Comparison of ENCODE assay signal across 19 cellular contexts in genomic region chr6:37477186-37477585, GRCh38. TPM values are rescaled to one million over a fixed set of nuclear protein-coding genes. Genes with fewer than 3 reads are reported as not detected.
DNase-seq lines count a peak whose midpoint lies in the region; ATAC-seq, FAIRE-seq and TF ChIP-seq lines count a peak whose summit lies in the region.
"Had no signal": no experiment of that assay in that cellular context is flagged by ENCODE, and none has a peak within 500 bp of the region (broad histone marks: within the 10 kb centered on the region; RNA-seq: fewer than 3 reads in every experiment).

No MANE protein-coding gene starts in this region.

- H3K9me3 ChIP-seq in right atrium auricular region: no peaks in the 10 kb centered on the region
- no peaks in the 10 kb centered on the region for H3K9me3 ChIP-seq in K562 (replicated peaks; ENCODE audit: control insufficient read depth, insufficient read depth, low read depth, low read length)

- H2AFZ ChIP-seq in K562 (ENCODE audit: low read depth, low read length): no peak overlapping the region
- H2AFZ ChIP-seq: PC-9 had no signal

- no peaks in the 10 kb centered on the region for H3K79me2 ChIP-seq in K562 (ENCODE audit: control insufficient read depth, insufficient read depth, low read length)

- TF ChIP-seq CTCF in right atrium auricular region (IDR thresholded peaks at IDR 0.05) (no peak), K562 (IDR thresholded peaks at IDR 0.05 in 2 of 3, conservative IDR thresholded peaks at IDR 0.05 in 1 of 3; ENCODE audit: insufficient read depth in 2 of 3, low read depth in 1 of 3, low read length in 3 of 3) (no peak)

- no peak overlapping the region for H3K27ac ChIP-seq in right atrium auricular region
- no peak overlapping the region for H3K27ac ChIP-seq in K562 (ENCODE audit: extremely low read depth, low read depth, low read length)
- H3K27ac ChIP-seq: PC-9 had no signal

- TF ChIP-seq POLR2A in K562 (conservative IDR thresholded peaks at IDR 0.05): no peak

- POLR2A ChIA-PET in K562 (lab: Yijun Ruan, JAX): interaction anchor here (0.6 to 1.4 kb wide), 4 partner anchors 23 to 109 kb away, joined by 3 to 4 read pairs (median 4); no protein-coding TSS in a partner anchor

- no peak overlapping the region for H3K9ac ChIP-seq in K562 (ENCODE audit: insufficient read depth in 1 of 2, low read depth in 2 of 2, low read length in 2 of 2)

- H3K9me1 ChIP-seq in K562 (ENCODE audit: control insufficient read depth, insufficient read depth, low read length): no peaks in the 10 kb centered on the region

- H4K20me1 ChIP-seq in K562 (replicated peaks; ENCODE audit: control insufficient read depth, insufficient read depth, low read length): 0 out of 2 replicates have a peak, but pooled peaks cover 8% of the 10 kb centered on the region

- no peak overlapping the region for H3K4me2 ChIP-seq in K562 (ENCODE audit: insufficient read depth, low read length)
- H3K4me2 ChIP-seq: PC-9 had no signal

- H3K36me3 ChIP-seq in right atrium auricular region (peaks cover 61% of the 10 kb centered on the region), K562 (ENCODE audit: control insufficient read depth, insufficient read depth, low read length) (peaks cover 99% of the 10 kb centered on the region)

- in situ Hi-C loops in K562 (cut with MboI): no loop called here

- intact Hi-C loops in cardiac septum (cut with DNase I) (no loop called here), K562 (cut with micrococcal nuclease) (no loop called here)

- WGBS in K562 (ENCODE audit: insufficient coverage, low coverage, missing lambda C conversion rate): 89% methylated on average over 3 of the region's 3 CpGs

- FAIRE-seq in K562 (lab: Jason Lieb, UNC): no peak
- FAIRE-seq: D721Med, GM19239, H54 had no signal

- TF ChIP-seq RAD21 in K562 (CRISPR knock-in tag; conservative IDR thresholded peaks at IDR 0.05 in 1 of 2, IDR thresholded peaks at IDR 0.05 in 1 of 2): no peak

- ATAC-seq in K562: no peak
- ATAC-seq in HG02642 (IDR thresholded peaks at IDR 0.05; ENCODE audit: poor library complexity, unreplicated experiment): no peak

- no peak for TF ChIP-seq EP300 in K562 (IDR thresholded peaks at IDR 0.05; ENCODE audit: low read length)

- H3K4me1 ChIP-seq in right atrium auricular region: peaks cover 0 to 59% of the 10 kb centered on the region in 2 donors
- peaks cover 0 to 7% of the 10 kb centered on the region in 2 experiments; a peak in 3 of 5 replicates for H3K4me1 ChIP-seq in K562 (replicated peaks in 1 of 2; ENCODE audit: control insufficient read depth in 2 of 2, insufficient read depth in 2 of 2, low read length in 2 of 2)

- H3K4me3 ChIP-seq in right atrium auricular region: no peak overlapping the region
- no peak overlapping the region for H3K4me3 ChIP-seq in K562
- H3K4me3 ChIP-seq: PC-9 had no signal

- no TSS peak for BruUV-seq in K562 (replicated peaks; lab: Mats Ljungman, UMichigan)

- DNase-seq in cardiac septum (ENCODE audit: low spot score) (peak; percentile 26), right atrium auricular region (ENCODE audit: low spot score) (no peak), K562 (ENCODE audit: extremely low read depth in 1 of 4, low spot score in 3 of 4) (no peak), mesenteric fat pad (ENCODE audit: low spot score) (peak; percentile 82), NCI-H446 treated with DMSO at 0.1 percent for 48 hours (lab: John Stamatoyannopoulos, UW) (no peak), NCI-H82 (lab: John Stamatoyannopoulos, UW) (no peak)
- DNase-seq: KBM-7, MV-4-11, NCI-H1105, NCI-H146, NCI-H1930, NCI-H2107, NCI-H526, PC-9, Right ventricle myocardium superior had no signal

- H3K27me3 ChIP-seq in right atrium auricular region: no peaks in the 10 kb centered on the region
- no peaks in the 10 kb centered on the region for H3K27me3 ChIP-seq in K562 (ENCODE audit: control insufficient read depth in 2 of 2, insufficient read depth in 2 of 2, low read length in 2 of 2)

- CTCF ChIA-PET in K562 (lab: Yijun Ruan, JAX; ENCODE audit: low intra/inter-chr PET ratio): no interaction called here

TF ChIP-seq in K562, 482 proteins besides CTCF, POLR2A, EP300 and RAD21:
- 0 out of 2 replicates have a peak, but pooled peaks have one; percentile 44 for TF ChIP-seq POLR2G (IDR thresholded peaks at IDR 0.05; ENCODE audit: low read depth, low read length)
- TF ChIP-seq ARHGAP35 (IDR thresholded peaks at IDR 0.05; ENCODE audit: partially characterized antibody): no peak
- TF ChIP-seq E2F1 (CRISPR knock-in tag; IDR thresholded peaks at IDR 0.05): no peak

RNA-seq across cellular contexts. Expression of gene CCDC167, which starts 22.5 kb away (rescaled TPM):
- total RNA-seq in cardiac septum: 28.0 TPM
- total RNA-seq in right atrium auricular region: 10 to 100 TPM; 26.1 to 39.6 TPM
- total RNA-seq in K562 (2011; cell fraction: chromatin; rRNA removed; ENCODE audit: low replicate concordance): 2.3 and 8.0 TPM in 2 replicates
- 14.3 and 16.6 TPM in 2 replicates for total RNA-seq in K562 (2011; cell fraction: nucleolus; rRNA removed)
- 11.5 and 13.2 TPM in 2 replicates for total RNA-seq in K562 (2011; cell fraction: nucleoplasm; rRNA removed)
- total RNA-seq in K562 (2014; rRNA removed): 30.8 and 43.7 TPM in 2 replicates
- total RNA-seq in K562 (2014; rRNA removed; fragmentation: Illumina TruSeq; extraction: Trizol): 28.3 and 31.8 TPM in 2 replicates
- 36.8 and 38.6 TPM in 2 replicates for total RNA-seq in K562 (2015; rRNA removed; fragmentation: Illumina TruSeq; extraction: Trizol)
- 26.0 and 26.8 TPM in 2 replicates for total RNA-seq in K562 (2021)
- 45.2 and 55.1 TPM in 2 replicates for polyA plus RNA-seq in K562 (2011; rRNA removed)
- polyA plus RNA-seq in K562 (2011; cell fraction: cytosol; rRNA removed): 63.9 and 67.1 TPM in 2 replicates
- polyA plus RNA-seq in K562 (2011; cell fraction: nucleus; rRNA removed): 19.8 and 25.9 TPM in 2 replicates
- polyA plus RNA-seq in K562 (2012): 45.2 and 53.6 TPM in 2 replicates
- polyA plus RNA-seq in K562 (2014; fragmentation: Illumina TruSeq; extraction: Trizol): 63.1 and 73.7 TPM in 2 replicates
- 100 to 1,000 TPM in 1 of 2 experiments, 10 to 100 TPM in 1; 85.0 to 114 TPM for polyA plus RNA-seq in K562 (2014; fragmentation: Nextera tagmentation; extraction: Ambion mirVana)
- 40.5 and 45.9 TPM in 2 replicates for polyA plus RNA-seq in K562 (2014; rRNA removed)
- 12.1 and 13.5 TPM in 2 replicates for polyA minus RNA-seq in K562 (2011; rRNA and poly(A)+ RNA removed)
- polyA minus RNA-seq in K562 (2011; cell fraction: cytosol; rRNA and poly(A)+ RNA removed): 12.3 and 12.8 TPM in 2 replicates
- 3.8 and 5.9 TPM in 2 replicates for polyA minus RNA-seq in K562 (2011; cell fraction: nucleus; rRNA and poly(A)+ RNA removed)
- 14.6 TPM for total RNA-seq in mesenteric fat pad

RNA-seq across cellular contexts. Expression of gene CMTR1, which starts 44.2 kb away (rescaled TPM):
- 30.4 TPM for total RNA-seq in cardiac septum
- total RNA-seq in right atrium auricular region: 10 to 100 TPM; 20.4 to 21.1 TPM
- total RNA-seq in K562 (2011; cell fraction: chromatin; rRNA removed; ENCODE audit: low replicate concordance): 145 and 164 TPM in 2 replicates
- 88.0 and 89.7 TPM in 2 replicates for total RNA-seq in K562 (2011; cell fraction: nucleolus; rRNA removed)
- total RNA-seq in K562 (2011; cell fraction: nucleoplasm; rRNA removed): 125 and 166 TPM in 2 replicates
- total RNA-seq in K562 (2014; rRNA removed): 43.9 and 49.9 TPM in 2 replicates
- total RNA-seq in K562 (2014; rRNA removed; fragmentation: Illumina TruSeq; extraction: Trizol): 49.5 and 50.9 TPM in 2 replicates
- 49.4 and 50.4 TPM in 2 replicates for total RNA-seq in K562 (2015; rRNA removed; fragmentation: Illumina TruSeq; extraction: Trizol)
- 57.7 and 63.5 TPM in 2 replicates for total RNA-seq in K562 (2021)
- polyA plus RNA-seq in K562 (2011; rRNA removed): 42.6 and 48.8 TPM in 2 replicates
- 26.9 and 37.2 TPM in 2 replicates for polyA plus RNA-seq in K562 (2011; cell fraction: cytosol; rRNA removed)
- 178 and 187 TPM in 2 replicates for polyA plus RNA-seq in K562 (2011; cell fraction: nucleus; rRNA removed)
- polyA plus RNA-seq in K562 (2012): 43.6 and 44.4 TPM in 2 replicates
- polyA plus RNA-seq in K562 (2014; fragmentation: Illumina TruSeq; extraction: Trizol): 60.3 and 61.9 TPM in 2 replicates
- 1 to 10 TPM; 2.9 to 5.5 TPM for polyA plus RNA-seq in K562 (2014; fragmentation: Nextera tagmentation; extraction: Ambion mirVana)
- 55.3 and 55.9 TPM in 2 replicates for polyA plus RNA-seq in K562 (2014; rRNA removed)
- polyA minus RNA-seq in K562 (2011; rRNA and poly(A)+ RNA removed): 32.4 and 38.8 TPM in 2 replicates
- 14.8 and 19.9 TPM in 2 replicates for polyA minus RNA-seq in K562 (2011; cell fraction: cytosol; rRNA and poly(A)+ RNA removed)
- polyA minus RNA-seq in K562 (2011; cell fraction: nucleus; rRNA and poly(A)+ RNA removed): 21.1 and 34.2 TPM in 2 replicates
- 28.5 TPM for total RNA-seq in mesenteric fat pad

Comparison
In these comparisons a context has a peak if more than half of its experiments do, and no peak if none do; other contexts are left out.
1. DNase-seq: peak in cardiac septum (single experiment) and mesenteric fat pad (single experiment); none in right atrium auricular region (single experiment), K562 (0 of 4), NCI-H446 treated with DMSO at 0.1 percent for 48 hours (single experiment) and NCI-H82 (single experiment).